ENCODE assay signal across 1 cellular context in the genomic region with DNA sequence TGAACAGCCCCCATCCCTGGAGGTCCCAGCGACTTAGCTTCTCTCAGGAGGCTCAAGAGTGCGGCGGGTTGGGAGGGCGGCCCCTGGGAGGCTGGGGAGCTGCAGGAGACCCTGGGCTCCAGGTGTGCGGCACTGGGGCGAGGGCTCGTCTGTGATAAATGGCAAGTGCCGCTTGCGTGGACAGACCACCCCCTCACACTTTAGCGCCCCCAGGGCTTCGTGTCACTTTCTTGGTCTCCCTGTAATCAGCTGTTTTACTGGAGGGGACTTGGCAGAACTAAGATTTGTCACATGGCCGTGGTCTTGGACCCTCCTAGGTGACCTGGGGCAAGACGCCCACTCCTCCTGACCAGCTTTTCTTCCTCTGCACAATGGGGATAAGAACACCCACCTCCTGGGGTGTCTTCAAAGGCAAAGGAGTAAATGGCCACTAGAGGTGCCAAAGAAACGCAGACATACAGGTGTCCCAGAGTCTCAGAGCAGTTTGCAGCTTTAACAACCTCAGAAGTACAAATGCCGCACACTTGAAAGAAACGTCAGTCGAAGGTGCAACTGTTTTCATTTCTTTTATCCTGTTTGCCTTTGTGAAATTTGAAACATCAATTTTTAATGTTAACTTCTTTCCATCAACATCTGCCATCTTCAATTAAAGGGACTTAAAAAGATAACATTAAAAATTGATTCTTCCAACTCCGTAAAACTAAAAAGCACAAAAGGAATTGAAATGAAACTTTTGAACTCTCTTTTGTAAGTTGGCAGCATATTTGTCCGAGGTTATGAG.
TF ChIP-seq lines count a peak whose summit lies in the region.

No MANE protein-coding gene starts in this region.

TF ChIP-seq in HepG2, 621 proteins besides CTCF, POLR2A, EP300 and RAD21 (continues in another document):
- TF ChIP-seq RBFOX2 (IDR thresholded peaks at IDR 0.05; ENCODE audit: low read depth, low read length) = peak; percentile 42
- TF ChIP-seq SIN3A (IDR thresholded peaks at IDR 0.05; ENCODE audit: borderline replicate concordance, low read depth, low read length) = 0 out of 2 replicates have a peak, but pooled peaks have one; percentile 50
- TF ChIP-seq NR2F2 (IDR thresholded peaks at IDR 0.05; ENCODE audit: borderline replicate concordance, low read depth) = 0 out of 2 replicates have a peak, but pooled peaks have one; percentile 3
- TF ChIP-seq YY1 (IDR thresholded peaks at IDR 0.05; ENCODE audit: insufficient read depth, insufficient replicate concordance, low read depth, low read length) = peak; percentile 2
- peak; percentile 3; the same call in 1 of the 2 replicates for TF ChIP-seq NAIF1 (CRISPR knock-in tag; IDR thresholded peaks at IDR 0.05; ENCODE audit: borderline replicate concordance)
- TF ChIP-seq TOPORS (CRISPR knock-in tag; IDR thresholded peaks at IDR 0.05) = 0 out of 2 replicates have a peak, but pooled peaks have one; percentile 2
- 0 out of 2 replicates have a peak, but pooled peaks have one; percentile 22 for TF ChIP-seq ZNF816 (CRISPR knock-in tag; IDR thresholded peaks at IDR 0.05; ENCODE audit: borderline replicate concordance)
- TF ChIP-seq, protein P1, sequence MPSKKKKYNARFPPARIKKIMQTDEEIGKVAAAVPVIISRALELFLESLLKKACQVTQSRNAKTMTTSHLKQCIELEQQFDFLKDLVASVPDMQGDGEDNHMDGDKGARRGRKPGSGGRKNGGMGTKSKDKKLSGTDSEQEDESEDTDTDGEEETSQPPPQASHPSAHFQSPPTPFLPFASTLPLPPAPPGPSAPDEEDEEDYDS (CRISPR knock-in tag; IDR thresholded peaks at IDR 0.05) = peak; percentile 12; the same call in 1 of the 2 replicates
- 0 out of 2 replicates have a peak, but pooled peaks have one; percentile 56 for TF ChIP-seq ZNF253 (CRISPR knock-in tag; IDR thresholded peaks at IDR 0.05; ENCODE audit: borderline replicate concordance)
- TF ChIP-seq ZNF749 (CRISPR knock-in tag; IDR thresholded peaks at IDR 0.05; ENCODE audit: borderline replicate concordance) = 0 out of 2 replicates have a peak, but pooled peaks have one; percentile 8
- TF ChIP-seq, protein P2, sequence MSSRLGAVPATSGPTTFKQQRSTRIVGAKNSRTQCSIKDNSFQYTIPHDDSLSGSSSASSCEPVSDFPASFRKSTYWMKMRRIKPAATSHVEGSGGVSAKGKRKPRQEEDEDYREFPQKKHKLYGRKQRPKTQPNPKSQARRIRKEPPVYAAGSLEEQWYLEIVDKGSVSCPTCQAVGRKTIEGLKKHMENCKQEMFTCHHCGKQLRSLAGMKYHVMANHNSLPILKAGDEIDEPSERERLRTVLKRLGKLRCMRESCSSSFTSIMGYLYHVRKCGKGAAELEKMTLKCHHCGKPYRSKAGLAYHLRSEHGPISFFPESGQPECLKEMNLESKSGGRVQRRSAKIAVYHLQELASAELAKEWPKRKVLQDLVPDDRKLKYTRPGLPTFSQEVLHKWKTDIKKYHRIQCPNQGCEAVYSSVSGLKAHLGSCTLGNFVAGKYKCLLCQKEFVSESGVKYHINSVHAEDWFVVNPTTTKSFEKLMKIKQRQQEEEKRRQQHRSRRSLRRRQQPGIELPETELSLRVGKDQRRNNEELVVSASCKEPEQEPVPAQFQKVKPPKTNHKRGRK (CRISPR knock-in tag; IDR thresholded peaks at IDR 0.05) = 0 out of 2 replicates have a peak, but pooled peaks have one; percentile 3
- TF ChIP-seq MTF2 (CRISPR knock-in tag; IDR thresholded peaks at IDR 0.05; ENCODE audit: borderline replicate concordance) = no peak
- TF ChIP-seq, protein P3, sequence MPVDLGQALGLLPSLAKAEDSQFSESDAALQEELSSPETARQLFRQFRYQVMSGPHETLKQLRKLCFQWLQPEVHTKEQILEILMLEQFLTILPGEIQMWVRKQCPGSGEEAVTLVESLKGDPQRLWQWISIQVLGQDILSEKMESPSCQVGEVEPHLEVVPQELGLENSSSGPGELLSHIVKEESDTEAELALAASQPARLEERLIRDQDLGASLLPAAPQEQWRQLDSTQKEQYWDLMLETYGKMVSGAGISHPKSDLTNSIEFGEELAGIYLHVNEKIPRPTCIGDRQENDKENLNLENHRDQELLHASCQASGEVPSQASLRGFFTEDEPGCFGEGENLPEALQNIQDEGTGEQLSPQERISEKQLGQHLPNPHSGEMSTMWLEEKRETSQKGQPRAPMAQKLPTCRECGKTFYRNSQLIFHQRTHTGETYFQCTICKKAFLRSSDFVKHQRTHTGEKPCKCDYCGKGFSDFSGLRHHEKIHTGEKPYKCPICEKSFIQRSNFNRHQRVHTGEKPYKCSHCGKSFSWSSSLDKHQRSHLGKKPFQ (CRISPR knock-in tag; IDR thresholded peaks at IDR 0.05; ENCODE audit: insufficient replicate concordance) = peak; percentile 75
- TF ChIP-seq TCF12 (IDR thresholded peaks at IDR 0.05) = no peak
- peak; percentile 36; the same call in 1 of the 2 replicates for TF ChIP-seq TCF12 (CRISPR knock-in tag; IDR thresholded peaks at IDR 0.05)
- peak; percentile 40 for TF ChIP-seq STAG1 (CRISPR knock-in tag; IDR thresholded peaks at IDR 0.05)
- TF ChIP-seq, protein P4, sequence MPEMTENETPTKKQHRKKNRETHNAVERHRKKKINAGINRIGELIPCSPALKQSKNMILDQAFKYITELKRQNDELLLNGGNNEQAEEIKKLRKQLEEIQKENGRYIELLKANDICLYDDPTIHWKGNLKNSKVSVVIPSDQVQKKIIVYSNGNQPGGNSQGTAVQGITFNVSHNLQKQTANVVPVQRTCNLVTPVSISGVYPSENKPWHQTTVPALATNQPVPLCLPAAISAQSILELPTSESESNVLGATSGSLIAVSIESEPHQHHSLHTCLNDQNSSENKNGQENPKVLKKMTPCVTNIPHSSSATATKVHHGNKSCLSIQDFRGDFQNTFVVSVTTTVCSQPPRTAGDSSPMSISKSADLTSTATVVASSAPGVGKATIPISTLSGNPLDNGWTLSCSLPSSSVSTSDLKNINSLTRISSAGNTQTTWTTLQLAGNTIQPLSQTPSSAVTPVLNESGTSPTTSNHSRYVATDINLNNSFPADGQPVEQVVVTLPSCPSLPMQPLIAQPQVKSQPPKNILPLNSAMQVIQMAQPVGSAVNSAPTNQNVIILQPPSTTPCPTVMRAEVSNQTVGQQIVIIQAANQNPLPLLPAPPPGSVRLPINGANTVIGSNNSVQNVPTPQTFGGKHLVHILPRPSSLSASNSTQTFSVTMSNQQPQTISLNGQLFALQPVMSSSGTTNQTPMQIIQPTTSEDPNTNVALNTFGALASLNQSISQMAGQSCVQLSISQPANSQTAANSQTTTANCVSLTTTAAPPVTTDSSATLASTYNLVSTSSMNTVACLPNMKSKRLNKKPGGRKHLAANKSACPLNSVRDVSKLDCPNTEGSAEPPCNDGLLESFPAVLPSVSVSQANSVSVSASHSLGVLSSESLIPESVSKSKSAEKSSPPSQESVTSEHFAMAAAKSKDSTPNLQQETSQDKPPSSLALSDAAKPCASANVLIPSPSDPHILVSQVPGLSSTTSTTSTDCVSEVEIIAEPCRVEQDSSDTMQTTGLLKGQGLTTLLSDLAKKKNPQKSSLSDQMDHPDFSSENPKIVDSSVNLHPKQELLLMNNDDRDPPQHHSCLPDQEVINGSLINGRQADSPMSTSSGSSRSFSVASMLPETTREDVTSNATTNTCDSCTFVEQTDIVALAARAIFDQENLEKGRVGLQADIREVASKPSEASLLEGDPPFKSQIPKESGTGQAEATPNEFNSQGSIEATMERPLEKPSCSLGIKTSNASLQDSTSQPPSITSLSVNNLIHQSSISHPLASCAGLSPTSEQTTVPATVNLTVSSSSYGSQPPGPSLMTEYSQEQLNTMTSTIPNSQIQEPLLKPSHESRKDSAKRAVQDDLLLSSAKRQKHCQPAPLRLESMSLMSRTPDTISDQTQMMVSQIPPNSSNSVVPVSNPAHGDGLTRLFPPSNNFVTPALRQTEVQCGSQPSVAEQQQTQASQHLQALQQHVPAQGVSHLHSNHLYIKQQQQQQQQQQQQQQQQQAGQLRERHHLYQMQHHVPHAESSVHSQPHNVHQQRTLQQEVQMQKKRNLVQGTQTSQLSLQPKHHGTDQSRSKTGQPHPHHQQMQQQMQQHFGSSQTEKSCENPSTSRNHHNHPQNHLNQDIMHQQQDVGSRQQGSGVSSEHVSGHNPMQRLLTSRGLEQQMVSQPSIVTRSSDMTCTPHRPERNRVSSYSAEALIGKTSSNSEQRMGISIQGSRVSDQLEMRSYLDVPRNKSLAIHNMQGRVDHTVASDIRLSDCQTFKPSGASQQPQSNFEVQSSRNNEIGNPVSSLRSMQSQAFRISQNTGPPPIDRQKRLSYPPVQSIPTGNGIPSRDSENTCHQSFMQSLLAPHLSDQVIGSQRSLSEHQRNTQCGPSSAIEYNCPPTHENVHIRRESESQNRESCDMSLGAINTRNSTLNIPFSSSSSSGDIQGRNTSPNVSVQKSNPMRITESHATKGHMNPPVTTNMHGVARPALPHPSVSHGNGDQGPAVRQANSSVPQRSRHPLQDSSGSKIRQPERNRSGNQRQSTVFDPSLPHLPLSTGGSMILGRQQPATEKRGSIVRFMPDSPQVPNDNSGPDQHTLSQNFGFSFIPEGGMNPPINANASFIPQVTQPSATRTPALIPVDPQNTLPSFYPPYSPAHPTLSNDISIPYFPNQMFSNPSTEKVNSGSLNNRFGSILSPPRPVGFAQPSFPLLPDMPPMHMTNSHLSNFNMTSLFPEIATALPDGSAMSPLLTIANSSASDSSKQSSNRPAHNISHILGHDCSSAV (CRISPR knock-in tag; IDR thresholded peaks at IDR 0.05; ENCODE audit: borderline replicate concordance) = 0 out of 2 replicates have a peak, but pooled peaks have one; percentile 60
- TF ChIP-seq ZSCAN9 (CRISPR knock-in tag; IDR thresholded peaks at IDR 0.05; ENCODE audit: borderline replicate concordance) = no peak
- TF ChIP-seq ZSCAN21 (CRISPR knock-in tag; IDR thresholded peaks at IDR 0.05; ENCODE audit: borderline replicate concordance) = peak; percentile 8; the same call in 1 of the 2 replicates
- 0 out of 2 replicates have a peak, but pooled peaks have one; percentile 40 for TF ChIP-seq CHD4 (IDR thresholded peaks at IDR 0.05; ENCODE audit: borderline replicate concordance, low read length)
- 0 out of 2 replicates have a peak, but pooled peaks have one; percentile 51 for TF ChIP-seq PCBP1 (IDR thresholded peaks at IDR 0.05; ENCODE audit: borderline replicate concordance, low read depth, low read length)
- TF ChIP-seq, protein P5, sequence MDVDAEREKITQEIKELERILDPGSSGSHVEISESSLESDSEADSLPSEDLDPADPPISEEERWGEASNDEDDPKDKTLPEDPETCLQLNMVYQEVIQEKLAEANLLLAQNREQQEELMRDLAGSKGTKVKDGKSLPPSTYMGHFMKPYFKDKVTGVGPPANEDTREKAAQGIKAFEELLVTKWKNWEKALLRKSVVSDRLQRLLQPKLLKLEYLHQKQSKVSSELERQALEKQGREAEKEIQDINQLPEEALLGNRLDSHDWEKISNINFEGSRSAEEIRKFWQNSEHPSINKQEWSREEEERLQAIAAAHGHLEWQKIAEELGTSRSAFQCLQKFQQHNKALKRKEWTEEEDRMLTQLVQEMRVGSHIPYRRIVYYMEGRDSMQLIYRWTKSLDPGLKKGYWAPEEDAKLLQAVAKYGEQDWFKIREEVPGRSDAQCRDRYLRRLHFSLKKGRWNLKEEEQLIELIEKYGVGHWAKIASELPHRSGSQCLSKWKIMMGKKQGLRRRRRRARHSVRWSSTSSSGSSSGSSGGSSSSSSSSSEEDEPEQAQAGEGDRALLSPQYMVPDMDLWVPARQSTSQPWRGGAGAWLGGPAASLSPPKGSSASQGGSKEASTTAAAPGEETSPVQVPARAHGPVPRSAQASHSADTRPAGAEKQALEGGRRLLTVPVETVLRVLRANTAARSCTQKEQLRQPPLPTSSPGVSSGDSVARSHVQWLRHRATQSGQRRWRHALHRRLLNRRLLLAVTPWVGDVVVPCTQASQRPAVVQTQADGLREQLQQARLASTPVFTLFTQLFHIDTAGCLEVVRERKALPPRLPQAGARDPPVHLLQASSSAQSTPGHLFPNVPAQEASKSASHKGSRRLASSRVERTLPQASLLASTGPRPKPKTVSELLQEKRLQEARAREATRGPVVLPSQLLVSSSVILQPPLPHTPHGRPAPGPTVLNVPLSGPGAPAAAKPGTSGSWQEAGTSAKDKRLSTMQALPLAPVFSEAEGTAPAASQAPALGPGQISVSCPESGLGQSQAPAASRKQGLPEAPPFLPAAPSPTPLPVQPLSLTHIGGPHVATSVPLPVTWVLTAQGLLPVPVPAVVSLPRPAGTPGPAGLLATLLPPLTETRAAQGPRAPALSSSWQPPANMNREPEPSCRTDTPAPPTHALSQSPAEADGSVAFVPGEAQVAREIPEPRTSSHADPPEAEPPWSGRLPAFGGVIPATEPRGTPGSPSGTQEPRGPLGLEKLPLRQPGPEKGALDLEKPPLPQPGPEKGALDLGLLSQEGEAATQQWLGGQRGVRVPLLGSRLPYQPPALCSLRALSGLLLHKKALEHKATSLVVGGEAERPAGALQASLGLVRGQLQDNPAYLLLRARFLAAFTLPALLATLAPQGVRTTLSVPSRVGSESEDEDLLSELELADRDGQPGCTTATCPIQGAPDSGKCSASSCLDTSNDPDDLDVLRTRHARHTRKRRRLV (CRISPR knock-in tag; IDR thresholded peaks at IDR 0.05) = peak; percentile 47; the same call in 1 of the 2 replicates
- TF ChIP-seq ZNF619 (CRISPR knock-in tag; IDR thresholded peaks at IDR 0.05) = 0 out of 2 replicates have a peak, but pooled peaks have one; percentile 26
- TF ChIP-seq SALL2 (CRISPR knock-in tag; IDR thresholded peaks at IDR 0.05) = 0 out of 2 replicates have a peak, but pooled peaks have one; percentile 6
- 0 out of 2 replicates have a peak, but pooled peaks have one; percentile 5 for TF ChIP-seq ZC3H4 (CRISPR knock-in tag; IDR thresholded peaks at IDR 0.05; ENCODE audit: borderline replicate concordance)
- TF ChIP-seq ZNF235 (CRISPR knock-in tag; IDR thresholded peaks at IDR 0.05; ENCODE audit: borderline replicate concordance) = peak; percentile 64; the same call in 1 of the 2 replicates
- TF ChIP-seq HOXA9 (CRISPR knock-in tag; IDR thresholded peaks at IDR 0.05; ENCODE audit: borderline replicate concordance) = no peak
- TF ChIP-seq ZNF724P (CRISPR knock-in tag; IDR thresholded peaks at IDR 0.05; ENCODE audit: borderline replicate concordance) = peak; percentile 67; the same call in 1 of the 2 replicates
- TF ChIP-seq, protein P6, sequence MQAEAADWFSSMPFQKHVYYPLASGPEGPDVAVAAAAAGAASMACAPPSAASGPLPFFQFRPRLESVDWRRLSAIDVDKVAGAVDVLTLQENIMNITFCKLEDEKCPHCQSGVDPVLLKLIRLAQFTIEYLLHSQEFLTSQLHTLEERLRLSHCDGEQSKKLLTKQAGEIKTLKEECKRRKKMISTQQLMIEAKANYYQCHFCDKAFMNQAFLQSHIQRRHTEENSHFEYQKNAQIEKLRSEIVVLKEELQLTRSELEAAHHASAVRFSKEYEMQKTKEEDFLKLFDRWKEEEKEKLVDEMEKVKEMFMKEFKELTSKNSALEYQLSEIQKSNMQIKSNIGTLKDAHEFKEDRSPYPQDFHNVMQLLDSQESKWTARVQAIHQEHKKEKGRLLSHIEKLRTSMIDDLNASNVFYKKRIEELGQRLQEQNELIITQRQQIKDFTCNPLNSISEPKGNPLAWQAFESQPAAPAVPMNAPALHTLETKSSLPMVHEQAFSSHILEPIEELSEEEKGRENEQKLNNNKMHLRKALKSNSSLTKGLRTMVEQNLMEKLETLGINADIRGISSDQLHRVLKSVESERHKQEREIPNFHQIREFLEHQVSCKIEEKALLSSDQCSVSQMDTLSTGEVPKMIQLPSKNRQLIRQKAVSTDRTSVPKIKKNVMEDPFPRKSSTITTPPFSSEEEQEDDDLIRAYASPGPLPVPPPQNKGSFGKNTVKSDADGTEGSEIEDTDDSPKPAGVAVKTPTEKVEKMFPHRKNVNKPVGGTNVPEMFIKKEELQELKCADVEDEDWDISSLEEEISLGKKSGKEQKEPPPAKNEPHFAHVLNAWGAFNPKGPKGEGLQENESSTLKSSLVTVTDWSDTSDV (CRISPR knock-in tag; IDR thresholded peaks at IDR 0.05) = 0 out of 2 replicates have a peak, but pooled peaks have one; percentile 46
